Comparison of ENCODE assay signal across 1 cellular context in the genomic region with DNA sequence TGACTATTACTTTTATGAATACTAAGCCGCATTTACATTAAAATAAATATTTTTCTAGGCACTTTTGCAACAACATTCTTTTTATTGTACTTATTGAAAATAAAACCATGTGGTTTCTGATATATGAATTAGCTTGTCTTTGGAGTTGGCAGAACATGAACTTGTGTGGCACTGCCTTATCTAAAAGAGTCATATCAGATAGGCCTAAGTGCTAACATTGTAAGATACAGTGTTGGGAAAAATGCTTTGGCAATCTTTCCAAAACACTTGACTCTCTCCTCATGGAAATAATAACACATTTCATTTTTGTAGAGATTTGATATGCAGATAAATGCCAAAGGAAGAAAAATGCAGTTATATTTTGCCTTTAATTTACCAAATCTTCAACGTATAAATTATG.
TF ChIP-seq lines count a peak whose summit lies in the region.

No MANE protein-coding gene starts in this region.

TF ChIP-seq in SK-N-SH, 30 proteins besides CTCF, POLR2A, EP300 and RAD21 (continued from another document):
- TF ChIP-seq RCOR1 (IDR thresholded peaks at IDR 0.05; ENCODE audit: low read length) (peak; percentile 78; the same call in 1 of the 2 replicates), GATA2 (CRISPR knock-in tag; IDR thresholded peaks at IDR 0.05) (peak; percentile 72), NRF1 (IDR thresholded peaks at IDR 0.05; ENCODE audit: low read depth, low read length) (no peak), NFIC (IDR thresholded peaks at IDR 0.05; ENCODE audit: borderline replicate concordance) (no peak)
TF ChIP-seq in SK-N-SH: peak in this region for 3.
